In genomic region chr10:32958992-32959703, GRCh38 we compare ENCODE assay signal across 1 cellular context.
TF ChIP-seq lines count a peak whose summit lies in the region.

No MANE protein-coding gene starts in this region.

TF ChIP-seq in GM12878, 131 proteins besides CTCF, POLR2A, EP300 and RAD21:
- TF ChIP-seq TCF12 (IDR thresholded peaks at IDR 0.05; ENCODE audit: low read depth, low read length) (0 out of 2 replicates have a peak, but pooled peaks have one; percentile 40), SKIL (IDR thresholded peaks at IDR 0.05; ENCODE audit: low read depth, poor library complexity, severe bottlenecking) (peak; percentile 68), EED (IDR thresholded peaks at IDR 0.05; ENCODE audit: low read depth) (peak; percentile 82), IKZF1 (conservative IDR thresholded peaks at IDR 0.05) (peak; percentile 22), IKZF2 (IDR thresholded peaks at IDR 0.05) (peak; percentile 58 to 62; a peak in 2 of 4 replicates), POU2F2 (IDR thresholded peaks at IDR 0.05; ENCODE audit: borderline replicate concordance, low read depth, low read length) (0 out of 3 replicates have a peak, but pooled peaks have one; percentile 53), ETV6 (conservative IDR thresholded peaks at IDR 0.05 in 1 of 2, IDR thresholded peaks at IDR 0.05 in 1 of 2; ENCODE audit: borderline replicate concordance in 1 of 2, low read depth in 1 of 2) (peak in 1 of 2 experiments; percentile 57; a peak in 1 of 4 replicates), ATF7 (IDR thresholded peaks at IDR 0.05; ENCODE audit: low read depth) (no peak), EGR1 (IDR thresholded peaks at IDR 0.05; ENCODE audit: borderline replicate concordance in 1 of 2, low read depth in 2 of 2, low read length in 2 of 2) (no peak), BCL11A (IDR thresholded peaks at IDR 0.05; ENCODE audit: low read depth, low read length) (peak; percentile 91), ZNF217 (IDR thresholded peaks at IDR 0.05) (peak; percentile 47; the same call in 1 of the 2 replicates), ASH2L (IDR thresholded peaks at IDR 0.05; ENCODE audit: borderline replicate concordance, low read depth) (no peak), MTA3 (IDR thresholded peaks at IDR 0.05; ENCODE audit: borderline replicate concordance, low read length) (peak; percentile 64; the same call in 1 of the 2 replicates), TCF7 (IDR thresholded peaks at IDR 0.05; ENCODE audit: borderline replicate concordance) (peak; percentile 24; the same call in 1 of the 2 replicates), BCL3 (IDR thresholded peaks at IDR 0.05; ENCODE audit: borderline replicate concordance, insufficient read depth, low read depth, low read length, poor library complexity, severe bottlenecking) (peak; percentile 47), DPF2 (IDR thresholded peaks at IDR 0.05) (peak; percentile 64; the same call in 1 of the 2 replicates), ZSCAN29 (IDR thresholded peaks at IDR 0.05) (no peak), PAX5 (IDR thresholded peaks at IDR 0.05; ENCODE audit: borderline replicate concordance, low read depth, low read length) (peak; percentile 97), LARP7 (IDR thresholded peaks at IDR 0.05) (no peak), JUNB (IDR thresholded peaks at IDR 0.05) (peak; percentile 97), PAX8 (IDR thresholded peaks at IDR 0.05) (no peak), IRF4 (IDR thresholded peaks at IDR 0.05; ENCODE audit: low read depth, low read length) (peak; percentile 94), MEF2A (IDR thresholded peaks at IDR 0.05; ENCODE audit: insufficient read depth, low read depth, low read length) (peak; percentile 61; the same call in 1 of the 2 replicates), ZBED1 (IDR thresholded peaks at IDR 0.05; ENCODE audit: borderline replicate concordance) (peak; percentile 57; the same call in 1 of the 2 replicates), ZNF274 (IDR thresholded peaks at IDR 0.05; ENCODE audit: insufficient read depth, insufficient read length) (no peak), SRF (IDR thresholded peaks at IDR 0.05; ENCODE audit: low read depth in 2 of 2, low read length in 2 of 2) (0 out of 4 replicates have a peak, but pooled peaks of 1 of the 2 experiments have one; percentile 40), TCF3 (IDR thresholded peaks at IDR 0.05; ENCODE audit: borderline replicate concordance, insufficient read depth, low read depth, low read length) (peak; percentile 71; the same call in 1 of the 2 replicates), NFIC (IDR thresholded peaks at IDR 0.05; ENCODE audit: low read depth, low read length) (peak; percentile 87), FOXM1 (IDR thresholded peaks at IDR 0.05; ENCODE audit: low read depth, low read length) (peak; percentile 70; the same call in 1 of the 2 replicates), GABPA (IDR thresholded peaks at IDR 0.05; ENCODE audit: low read depth) (0 out of 2 replicates have a peak, but pooled peaks have one; percentile 11), RUNX3 (IDR thresholded peaks at IDR 0.05; ENCODE audit: low read length) (peak; percentile 80), CREM (IDR thresholded peaks at IDR 0.05; ENCODE audit: low read depth) (peak; percentile 58; the same call in 1 of the 2 replicates), MTA2 (IDR thresholded peaks at IDR 0.05; ENCODE audit: low read depth) (peak; percentile 45)
- TF ChIP-seq, protein P1, sequence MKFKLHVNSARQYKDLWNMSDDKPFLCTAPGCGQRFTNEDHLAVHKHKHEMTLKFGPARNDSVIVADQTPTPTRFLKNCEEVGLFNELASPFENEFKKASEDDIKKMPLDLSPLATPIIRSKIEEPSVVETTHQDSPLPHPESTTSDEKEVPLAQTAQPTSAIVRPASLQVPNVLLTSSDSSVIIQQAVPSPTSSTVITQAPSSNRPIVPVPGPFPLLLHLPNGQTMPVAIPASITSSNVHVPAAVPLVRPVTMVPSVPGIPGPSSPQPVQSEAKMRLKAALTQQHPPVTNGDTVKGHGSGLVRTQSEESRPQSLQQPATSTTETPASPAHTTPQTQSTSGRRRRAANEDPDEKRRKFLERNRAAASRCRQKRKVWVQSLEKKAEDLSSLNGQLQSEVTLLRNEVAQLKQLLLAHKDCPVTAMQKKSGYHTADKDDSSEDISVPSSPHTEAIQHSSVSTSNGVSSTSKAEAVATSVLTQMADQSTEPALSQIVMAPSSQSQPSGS (IDR thresholded peaks at IDR 0.05; ENCODE audit: low read length): peak; percentile 76
- TF ChIP-seq, protein P2, sequence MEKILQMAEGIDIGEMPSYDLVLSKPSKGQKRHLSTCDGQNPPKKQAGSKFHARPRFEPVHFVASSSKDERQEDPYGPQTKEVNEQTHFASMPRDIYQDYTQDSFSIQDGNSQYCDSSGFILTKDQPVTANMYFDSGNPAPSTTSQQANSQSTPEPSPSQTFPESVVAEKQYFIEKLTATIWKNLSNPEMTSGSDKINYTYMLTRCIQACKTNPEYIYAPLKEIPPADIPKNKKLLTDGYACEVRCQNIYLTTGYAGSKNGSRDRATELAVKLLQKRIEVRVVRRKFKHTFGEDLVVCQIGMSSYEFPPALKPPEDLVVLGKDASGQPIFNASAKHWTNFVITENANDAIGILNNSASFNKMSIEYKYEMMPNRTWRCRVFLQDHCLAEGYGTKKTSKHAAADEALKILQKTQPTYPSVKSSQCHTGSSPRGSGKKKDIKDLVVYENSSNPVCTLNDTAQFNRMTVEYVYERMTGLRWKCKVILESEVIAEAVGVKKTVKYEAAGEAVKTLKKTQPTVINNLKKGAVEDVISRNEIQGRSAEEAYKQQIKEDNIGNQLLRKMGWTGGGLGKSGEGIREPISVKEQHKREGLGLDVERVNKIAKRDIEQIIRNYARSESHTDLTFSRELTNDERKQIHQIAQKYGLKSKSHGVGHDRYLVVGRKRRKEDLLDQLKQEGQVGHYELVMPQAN (conservative IDR thresholded peaks at IDR 0.05): no peak
- TF ChIP-seq, protein P3, sequence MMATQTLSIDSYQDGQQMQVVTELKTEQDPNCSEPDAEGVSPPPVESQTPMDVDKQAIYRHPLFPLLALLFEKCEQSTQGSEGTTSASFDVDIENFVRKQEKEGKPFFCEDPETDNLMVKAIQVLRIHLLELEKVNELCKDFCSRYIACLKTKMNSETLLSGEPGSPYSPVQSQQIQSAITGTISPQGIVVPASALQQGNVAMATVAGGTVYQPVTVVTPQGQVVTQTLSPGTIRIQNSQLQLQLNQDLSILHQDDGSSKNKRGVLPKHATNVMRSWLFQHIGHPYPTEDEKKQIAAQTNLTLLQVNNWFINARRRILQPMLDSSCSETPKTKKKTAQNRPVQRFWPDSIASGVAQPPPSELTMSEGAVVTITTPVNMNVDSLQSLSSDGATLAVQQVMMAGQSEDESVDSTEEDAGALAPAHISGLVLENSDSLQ (IDR thresholded peaks at IDR 0.05): peak; percentile 53; the same call in 1 of the 2 replicates
- TF ChIP-seq, protein P4, sequence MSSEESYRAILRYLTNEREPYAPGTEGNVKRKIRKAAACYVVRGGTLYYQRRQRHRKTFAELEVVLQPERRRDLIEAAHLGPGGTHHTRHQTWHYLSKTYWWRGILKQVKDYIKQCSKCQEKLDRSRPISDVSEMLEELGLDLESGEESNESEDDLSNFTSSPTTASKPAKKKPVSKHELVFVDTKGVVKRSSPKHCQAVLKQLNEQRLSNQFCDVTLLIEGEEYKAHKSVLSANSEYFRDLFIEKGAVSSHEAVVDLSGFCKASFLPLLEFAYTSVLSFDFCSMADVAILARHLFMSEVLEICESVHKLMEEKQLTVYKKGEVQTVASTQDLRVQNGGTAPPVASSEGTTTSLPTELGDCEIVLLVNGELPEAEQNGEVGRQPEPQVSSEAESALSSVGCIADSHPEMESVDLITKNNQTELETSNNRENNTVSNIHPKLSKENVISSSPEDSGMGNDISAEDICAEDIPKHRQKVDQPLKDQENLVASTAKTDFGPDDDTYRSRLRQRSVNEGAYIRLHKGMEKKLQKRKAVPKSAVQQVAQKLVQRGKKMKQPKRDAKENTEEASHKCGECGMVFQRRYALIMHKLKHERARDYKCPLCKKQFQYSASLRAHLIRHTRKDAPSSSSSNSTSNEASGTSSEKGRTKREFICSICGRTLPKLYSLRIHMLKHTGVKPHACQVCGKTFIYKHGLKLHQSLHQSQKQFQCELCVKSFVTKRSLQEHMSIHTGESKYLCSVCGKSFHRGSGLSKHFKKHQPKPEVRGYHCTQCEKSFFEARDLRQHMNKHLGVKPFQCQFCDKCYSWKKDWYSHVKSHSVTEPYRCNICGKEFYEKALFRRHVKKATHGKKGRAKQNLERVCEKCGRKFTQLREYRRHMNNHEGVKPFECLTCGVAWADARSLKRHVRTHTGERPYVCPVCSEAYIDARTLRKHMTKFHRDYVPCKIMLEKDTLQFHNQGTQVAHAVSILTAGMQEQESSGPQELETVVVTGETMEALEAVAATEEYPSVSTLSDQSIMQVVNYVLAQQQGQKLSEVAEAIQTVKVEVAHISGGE (CRISPR knock-in tag; IDR thresholded peaks at IDR 0.05): no peak
